ENCODE assay signal across 24 cellular contexts in genomic region chr5:108830705-108831276, GRCh38.
DNase-seq lines count a peak whose midpoint lies in the region; ATAC-seq and TF ChIP-seq lines count a peak whose summit lies in the region.
"Had no signal": no experiment of that assay in that cellular context is flagged by ENCODE, and none has a peak within 500 bp of the region (broad histone marks: within the 10 kb centered on the region; RNA-seq: fewer than 3 reads in every experiment).

No MANE protein-coding gene starts in this region.

- no peaks in the 10 kb centered on the region for H3K27me3 ChIP-seq in left ventricle myocardium inferior (ENCODE audit: low read depth)

- ATAC-seq in left ventricle myocardium superior (peak; percentile 78), HG02852 (IDR thresholded peaks at IDR 0.05; ENCODE audit: unreplicated experiment) (no peak)
- ATAC-seq in activated CD4-positive, CD25-positive, alpha-beta regulatory T cell treated with anti-CD3 and anti-CD28 coated beads, Interleukin-2, amount 50 U/mL, for 24 hours = no peak
- ATAC-seq: HCT116 had no signal

- TF ChIP-seq CTCF in left ventricle myocardium inferior (IDR thresholded peaks at IDR 0.05; ENCODE audit: borderline replicate concordance) = no peak

- intact Hi-C loops in left ventricle myocardium superior (cut with micrococcal nuclease) = no loop called here
- intact Hi-C loops in left ventricle myocardium inferior (cut with micrococcal nuclease) = no loop called here

- H3K27ac ChIP-seq in left ventricle myocardium inferior (replicated peaks) = no peak overlapping the region
- H3K27ac ChIP-seq: HL-60, PC-9 had no signal

- no peak overlapping the region for H3K4me3 ChIP-seq in left ventricle myocardium inferior
- H3K4me3 ChIP-seq: PC-9 had no signal

- peaks cover 15% of the 10 kb centered on the region for H3K4me1 ChIP-seq in left ventricle myocardium inferior

- H3K9me3 ChIP-seq in left ventricle myocardium inferior (replicated peaks) = no peaks in the 10 kb centered on the region

- H3K36me3 ChIP-seq in left ventricle myocardium inferior = peaks cover 4% of the 10 kb centered on the region

- DNase-seq in left ventricle myocardium superior (no peak), left ventricle myocardium inferior (no peak), NCI-H69 (lab: John Stamatoyannopoulos, UW) (peak; percentile 8), iPS-NIHi7 (ENCODE audit: extremely low spot score) (peak; percentile 8), NCI-H1048 (lab: John Stamatoyannopoulos, UW) (no peak)
- DNase-seq: C1 segment of cervical spinal cord; CD4-positive, alpha-beta memory T cell; COR-L47; DMS53; Karpas-422; NCI-H1105; NCI-H146; NCI-H1930; NCI-H2107; NCI-H524 treated with DMSO at 0.1 percent for 48 hours; NCI-H82; NK-92 treated with Interleukin-12 subunit alpha and Interleukin-12 subunit beta, amount 100 ng/mL, for 24 hours; PC-9; RPMI8226; SHP77 treated with DMSO at 0.1 percent for 48 hours had no signal

Comparison
In these comparisons a context has a peak if more than half of its experiments do, and no peak if none do; other contexts are left out.
1. DNase-seq: peak in NCI-H69 (single experiment) and iPS-NIHi7 (single experiment); none in left ventricle myocardium superior (single experiment), left ventricle myocardium inferior (single experiment) and NCI-H1048 (single experiment).